1 cellular context compared by ENCODE assay signal in genomic region chr12:6615802-6616201, GRCh38.
TF ChIP-seq lines count a peak whose summit lies in the region.

No MANE protein-coding gene starts in this region.

TF ChIP-seq in HepG2, 621 proteins besides CTCF, POLR2A, EP300 and RAD21:
- TF ChIP-seq HNRNPUL1 (IDR thresholded peaks at IDR 0.05; ENCODE audit: low read depth, low read length) (no peak), ZNF331 (CRISPR knock-in tag; IDR thresholded peaks at IDR 0.05) (no peak), ZNF615 (CRISPR knock-in tag; IDR thresholded peaks at IDR 0.05; ENCODE audit: borderline replicate concordance) (no peak), ZNF776 (CRISPR knock-in tag; IDR thresholded peaks at IDR 0.05) (no peak), ZBTB39 (CRISPR knock-in tag; IDR thresholded peaks at IDR 0.05) (no peak), SNRNP70 (IDR thresholded peaks at IDR 0.05; ENCODE audit: low read depth, low read length) (no peak), ZNF879 (CRISPR knock-in tag; IDR thresholded peaks at IDR 0.05) (no peak), ZBED4 (CRISPR knock-in tag; IDR thresholded peaks at IDR 0.05; ENCODE audit: borderline replicate concordance) (no peak), FOSL2 (CRISPR knock-in tag; IDR thresholded peaks at IDR 0.05) (no peak), MBD4 (IDR thresholded peaks at IDR 0.05; ENCODE audit: borderline replicate concordance, low read length) (no peak), ARID2 (CRISPR knock-in tag; IDR thresholded peaks at IDR 0.05; ENCODE audit: borderline replicate concordance) (no peak)
